9 cellular contexts compared by ENCODE assay signal in the genomic region with DNA sequence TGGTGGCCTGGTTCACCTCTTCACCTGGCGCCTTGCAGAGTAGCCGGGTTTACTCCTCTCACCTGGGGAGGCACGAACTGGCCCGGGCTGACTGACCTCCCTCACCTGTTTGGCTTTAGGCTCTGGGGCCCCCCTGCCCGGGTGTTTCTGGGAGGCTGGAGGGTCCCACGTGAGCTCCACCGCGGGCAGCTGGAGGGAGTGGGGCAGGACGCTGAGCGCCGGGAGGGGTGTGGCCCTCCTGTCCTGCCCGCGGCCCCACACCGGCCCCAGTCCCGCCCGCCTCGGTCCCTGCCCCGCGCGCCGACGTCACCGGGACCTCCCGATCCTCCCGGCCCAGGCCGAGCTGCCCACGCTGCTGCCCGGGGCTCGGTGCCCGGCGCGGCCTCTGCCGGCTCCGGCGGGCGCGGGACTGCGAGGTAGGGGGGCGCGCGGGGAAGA. TPM values are rescaled to one million over a fixed set of nuclear protein-coding genes. Genes with fewer than 3 reads are reported as not detected.
A peak's percentile ranks its signal among the peaks of the same experiment; 100 is the strongest.
DNase-seq lines count a peak whose midpoint lies in the region; ATAC-seq and TF ChIP-seq lines count a peak whose summit lies in the region.
"Had no signal": no experiment of that assay in that cellular context is flagged by ENCODE, and none has a peak within 500 bp of the region (broad histone marks: within the 10 kb centered on the region; RNA-seq: fewer than 3 reads in every experiment).

TSS of gene AMZ1 (plus strand) at position 322 of the 438 bp plus-strand sequence. CDS start 12,250 bp downstream, outside the sequence.

- peak within 1 kb of the TSS; percentile 52 for H3K14ac ChIP-seq in trophoblast cell (ENCODE audit: low read length)

- no peaks in the 10 kb centered on the region for H3K36me3 Mint-ChIP-seq in activated CD4-positive, alpha-beta memory T cell treated with anti-CD3 and anti-CD28 coated beads, Interleukin-2, amount 10 ng/mL, durations not matched to agents 7 days and 5 days (ENCODE audit: low read depth)

- peaks cover 16% of the 10 kb centered on the region for H3K4me1 Mint-ChIP-seq in activated CD4-positive, alpha-beta memory T cell treated with anti-CD3 and anti-CD28 coated beads, Interleukin-2, amount 10 ng/mL, durations not matched to agents 7 days and 5 days

- H3K4me3 ChIP-seq in NT2/D1 (ENCODE audit: insufficient read length, low read depth), result peak within 1 kb of the TSS; percentile 39
- H3K4me3 ChIP-seq in foreskin fibroblast (ENCODE audit: low read depth in 1 of 2, low read length in 2 of 2), result peak within 1 kb of the TSS; percentile 29 to 59
- peak within 1 kb of the TSS; percentile 64 for H3K4me3 ChIP-seq in trophoblast cell (ENCODE audit: low read depth, low read length)

- H3K27me3 ChIP-seq in NT2/D1 (ENCODE audit: insufficient read depth, insufficient read length) (peaks cover 50% of the 10 kb centered on the region), trophoblast cell (ENCODE audit: insufficient read depth, low read length) (peaks cover 22% of the 10 kb centered on the region)

- H4K8ac ChIP-seq in trophoblast cell (ENCODE audit: low read depth, low read length), result peak within 1 kb of the TSS; percentile 32

- H2AFZ ChIP-seq in trophoblast cell (ENCODE audit: insufficient read depth, low read length, poor library complexity), result peak within 1 kb of the TSS; percentile 47

- peak within 1 kb of the TSS; percentile 39 for H3K18ac ChIP-seq in trophoblast cell (ENCODE audit: low read length)

- peak within 1 kb of the TSS; percentile 42 for H2BK12ac ChIP-seq in trophoblast cell (ENCODE audit: low read length)

- H3K79me2 ChIP-seq in trophoblast cell (ENCODE audit: control insufficient read depth, insufficient read depth, low read length, poor library complexity), result peaks cover 3% of the 10 kb centered on the region

- no peak within 1 kb of the TSS for H3K27ac Mint-ChIP-seq in activated CD4-positive, alpha-beta memory T cell treated with anti-CD3 and anti-CD28 coated beads, Interleukin-2, amount 10 ng/mL, durations not matched to agents 7 days and 5 days

- no peak for ATAC-seq in GM19328 (IDR thresholded peaks at IDR 0.05; ENCODE audit: unreplicated experiment)

- POLR2A ChIA-PET in activated CD4-positive, alpha-beta memory T cell treated with anti-CD3 and anti-CD28 coated beads, Interleukin-2, amount 10 ng/mL, durations not matched to agents 7 days and 5 days (lab: Charles Lee), result no interaction called here

- peaks cover 49% of the 10 kb centered on the region for H3K27me3 Mint-ChIP-seq in activated CD4-positive, alpha-beta memory T cell treated with anti-CD3 and anti-CD28 coated beads, Interleukin-2, amount 10 ng/mL, durations not matched to agents 7 days and 5 days

- peaks cover 3% of the 10 kb centered on the region for H3K79me1 ChIP-seq in trophoblast cell (ENCODE audit: low read length)

- no peak within 1 kb of the TSS for H3K27ac ChIP-seq in trophoblast cell (ENCODE audit: low read depth, low read length)

- no CpG with 5 or more reads among the region's 41 CpGs for WGBS in trophoblast cell (ENCODE audit: extremely low coverage, insufficient coverage, insufficient read length)

- no peak within 1 kb of the TSS for H2BK5ac ChIP-seq in trophoblast cell (ENCODE audit: low read depth, low read length, poor library complexity)

- DNase-seq in NT2/D1 (ENCODE audit: low read depth, low spot score) (no peak), foreskin fibroblast (peak in 1 of 2 donors; percentile 52), trophoblast cell (peak; percentile 60 to 61), NCI-H1694 treated with DMSO at 0.1 percent for 48 hours (lab: John Stamatoyannopoulos, UW) (no peak), NCI-H2107 (lab: John Stamatoyannopoulos, UW) (no peak)
- no peak for DNase-seq in activated CD4-positive, alpha-beta memory T cell treated with anti-CD3 and anti-CD28 coated beads, Interleukin-2, amount 10 ng/mL, durations not matched to agents 7 days and 5 days
- DNase-seq: activated CD4-positive, alpha-beta T cell treated with anti-CD3 and anti-CD28 coated beads, Interleukin-2, amount 50 U/mL, for 1 hour had no signal

- no peak within 1 kb of the TSS for H3K23ac ChIP-seq in trophoblast cell (ENCODE audit: low read length)

- H3K4me3 Mint-ChIP-seq in activated CD4-positive, alpha-beta memory T cell treated with anti-CD3 and anti-CD28 coated beads, Interleukin-2, amount 10 ng/mL, durations not matched to agents 7 days and 5 days, result no peak within 1 kb of the TSS

- no peaks in the 10 kb centered on the region for H3K9me3 Mint-ChIP-seq in activated CD4-positive, alpha-beta memory T cell treated with anti-CD3 and anti-CD28 coated beads, Interleukin-2, amount 10 ng/mL, durations not matched to agents 7 days and 5 days

- peak within 1 kb of the TSS; percentile 57 for H3K9ac ChIP-seq in ES-I3 (ENCODE audit: low read depth, low read length)
- H3K9ac ChIP-seq in NT2/D1 (ENCODE audit: insufficient read length, low read depth), result peak within 1 kb of the TSS; percentile 67
- no peak within 1 kb of the TSS for H3K9ac ChIP-seq in trophoblast cell (ENCODE audit: low read length)

- no peak within 1 kb of the TSS for H2AK5ac ChIP-seq in trophoblast cell (ENCODE audit: low read length)

- H4K91ac ChIP-seq in trophoblast cell (ENCODE audit: low read depth, low read length), result peak within 1 kb of the TSS; percentile 46

- no peak within 1 kb of the TSS for H3K4ac ChIP-seq in trophoblast cell (ENCODE audit: low read depth, low read length)

- no peak within 1 kb of the TSS for H4K12ac ChIP-seq in trophoblast cell (ENCODE audit: low read depth, low read length)

- H3K4me1 ChIP-seq in ES-I3 (ENCODE audit: insufficient read depth, low read length) (peaks cover 14% of the 10 kb centered on the region; the same call in 1 of the 2 replicates), NT2/D1 (ENCODE audit: insufficient read depth, insufficient read length) (peaks cover 9% of the 10 kb centered on the region), trophoblast cell (ENCODE audit: control insufficient read depth in 1 of 2, insufficient read depth in 2 of 2, low read length in 2 of 2) (peaks cover 21 to 22% of the 10 kb centered on the region in 2 experiments)

- H3K36me3 ChIP-seq in ES-I3 (ENCODE audit: insufficient read depth, low read length) (no peaks in the 10 kb centered on the region), NT2/D1 (ENCODE audit: insufficient read depth, insufficient read length, low read length) (no peaks in the 10 kb centered on the region), trophoblast cell (ENCODE audit: control insufficient read depth in 1 of 2, insufficient read depth in 2 of 2, low read length in 2 of 2) (no peaks in the 10 kb centered on the region)

- peak within 1 kb of the TSS; percentile 62 for H3K4me2 ChIP-seq in trophoblast cell (ENCODE audit: low read length)

- H3K9me3 ChIP-seq in ES-I3 (ENCODE audit: control insufficient read depth, insufficient read depth, low read length) (no peaks in the 10 kb centered on the region), NT2/D1 (ENCODE audit: insufficient read depth, low read length) (no peaks in the 10 kb centered on the region), trophoblast cell (ENCODE audit: insufficient read depth, low read depth, low read length) (peaks cover 2% of the 10 kb centered on the region)

- CTCF ChIA-PET in activated CD4-positive, alpha-beta memory T cell treated with anti-CD3 and anti-CD28 coated beads, Interleukin-2, amount 10 ng/mL, durations not matched to agents 7 days and 5 days (lab: Charles Lee), result interaction anchor here (8.6 kb wide), 1 partner anchor 22 kb away, joined by 53 read pairs; no protein-coding TSS in a partner anchor

- TF ChIP-seq CTCF in foreskin fibroblast (IDR thresholded peaks at IDR 0.05; ENCODE audit: low read depth, low read length), result no peak

- H2BK120ac ChIP-seq in trophoblast cell (ENCODE audit: insufficient read depth, low read length, poor library complexity), result peak within 1 kb of the TSS; percentile 36

RNA-seq across cellular contexts. Expression of gene AMZ1, which starts in this region (rescaled TPM):
- 0.41 and 0.64 TPM in 2 replicates for polyA plus RNA-seq in trophoblast cell (2013)
- total RNA-seq in activated CD4-positive, alpha-beta memory T cell treated with anti-CD3 and anti-CD28 coated beads, Interleukin-2, amount 10 ng/mL, durations not matched to agents 7 days and 5 days, result under 1 TPM; 0.78 to 0.88 TPM

Comparison
In these comparisons a context has a peak if more than half of its experiments do, and no peak if none do; other contexts are left out.
1. DNase-seq: peak in trophoblast cell (2 of 2); none in NT2/D1 (single experiment), NCI-H1694 treated with DMSO at 0.1 percent for 48 hours (single experiment), NCI-H2107 (single experiment) and activated CD4-positive, alpha-beta memory T cell treated with anti-CD3 and anti-CD28 coated beads, Interleukin-2, amount 10 ng/mL, durations not matched to agents 7 days and 5 days (single experiment).
2. Peak in every context shown above with its lines, with median percentiles within 50 percentile points of each other: H3K4me3 ChIP-seq.